1 cellular context compared by ENCODE assay signal in genomic region chr19:17209126-17210036, GRCh38.
TF ChIP-seq lines count a peak whose summit lies in the region.

No MANE protein-coding gene starts in this region.

TF ChIP-seq in K562, 482 proteins besides CTCF, POLR2A, EP300 and RAD21 (continued from another document and continues in another):
- TF ChIP-seq MGA (IDR thresholded peaks at IDR 0.05) (no peak), ZNF280B (CRISPR knock-in tag; IDR thresholded peaks at IDR 0.05) (no peak), ATF4 (CRISPR knock-in tag; IDR thresholded peaks at IDR 0.05) (no peak), YY1 (IDR thresholded peaks at IDR 0.05; ENCODE audit: borderline replicate concordance in 1 of 3, control insufficient read depth in 1 of 3, extremely low read depth in 1 of 3, insufficient read depth in 3 of 3, insufficient read length in 1 of 3, insufficient replicate concordance in 2 of 3, low read depth in 1 of 3, low read length in 2 of 3) (no peak), MTA3 (IDR thresholded peaks at IDR 0.05; ENCODE audit: borderline replicate concordance) (no peak), STAT5A (IDR thresholded peaks at IDR 0.05; ENCODE audit: borderline replicate concordance, low read length) (no peak), TAF1 (IDR thresholded peaks at IDR 0.05; ENCODE audit: control insufficient read depth, extremely low read depth, insufficient read depth, low read length, severe bottlenecking) (no peak), NONO (IDR thresholded peaks at IDR 0.05; ENCODE audit: low read depth in 2 of 2, low read length in 1 of 2) (no peak), HOXB6 (CRISPR knock-in tag; IDR thresholded peaks at IDR 0.05; ENCODE audit: borderline replicate concordance) (no peak), ZNF316 (IDR thresholded peaks at IDR 0.05) (no peak), L3MBTL2 (IDR thresholded peaks at IDR 0.05) (no peak), ZNF445 (CRISPR knock-in tag; IDR thresholded peaks at IDR 0.05; ENCODE audit: low read depth) (no peak), ID3 (CRISPR knock-in tag; IDR thresholded peaks at IDR 0.05) (no peak), ID3 (tag; IDR thresholded peaks at IDR 0.05) (no peak), RBM25 (IDR thresholded peaks at IDR 0.05; ENCODE audit: low read depth, low read length, severe bottlenecking) (no peak), EGR1 (conservative IDR thresholded peaks at IDR 0.05) (peak; percentile 50), ZEB2 (IDR thresholded peaks at IDR 0.05) (no peak), TCF3 (CRISPR knock-in tag; IDR thresholded peaks at IDR 0.05) (no peak), ZNF592 (IDR thresholded peaks at IDR 0.05) (no peak), ILF3 (IDR thresholded peaks at IDR 0.05; ENCODE audit: borderline replicate concordance) (no peak), ZNF77 (CRISPR knock-in tag; IDR thresholded peaks at IDR 0.05) (no peak), RFX7 (CRISPR knock-in tag; IDR thresholded peaks at IDR 0.05) (no peak), TFAP4 (CRISPR knock-in tag; IDR thresholded peaks at IDR 0.05; ENCODE audit: borderline replicate concordance) (peak; percentile 62; the same call in 1 of the 2 replicates), ZNF324 (CRISPR knock-in tag; IDR thresholded peaks at IDR 0.05) (no peak), ELF2 (CRISPR knock-in tag; IDR thresholded peaks at IDR 0.05) (no peak), FOXK2 (conservative IDR thresholded peaks at IDR 0.05 in 1 of 2, IDR thresholded peaks at IDR 0.05 in 1 of 2; ENCODE audit: low read depth in 2 of 2) (no peak), ATF2 (CRISPR knock-in tag; IDR thresholded peaks at IDR 0.05) (no peak), SRSF9 (IDR thresholded peaks at IDR 0.05; ENCODE audit: borderline replicate concordance, low read depth, low read length) (no peak), BHLHE40 (IDR thresholded peaks at IDR 0.05; ENCODE audit: low read length) (no peak), ZC3H8 (IDR thresholded peaks at IDR 0.05) (no peak), TARDBP (IDR thresholded peaks at IDR 0.05) (no peak), ZNF175 (CRISPR knock-in tag; IDR thresholded peaks at IDR 0.05; ENCODE audit: low read depth) (no peak), FOXM1 (IDR thresholded peaks at IDR 0.05; ENCODE audit: low read depth) (no peak), FOXM1 (CRISPR knock-in tag; IDR thresholded peaks at IDR 0.05; ENCODE audit: low read depth) (no peak), MYBL2 (IDR thresholded peaks at IDR 0.05; ENCODE audit: low read depth) (no peak), MYBL2 (CRISPR knock-in tag; IDR thresholded peaks at IDR 0.05; ENCODE audit: borderline replicate concordance) (0 out of 2 replicates have a peak, but pooled peaks have one; percentile 47), BACH1 (tag; IDR thresholded peaks at IDR 0.05) (no peak), ILK (tag; IDR thresholded peaks at IDR 0.05; ENCODE audit: borderline replicate concordance, low read depth) (no peak), MXI1 (IDR thresholded peaks at IDR 0.05; ENCODE audit: low read depth, low read length) (peak; percentile 34; the same call in 1 of the 2 replicates), BCL6 (CRISPR knock-in tag; IDR thresholded peaks at IDR 0.05) (no peak), CEBPG (CRISPR knock-in tag; IDR thresholded peaks at IDR 0.05) (no peak), CEBPG (tag; conservative IDR thresholded peaks at IDR 0.05 in 1 of 2, IDR thresholded peaks at IDR 0.05 in 1 of 2) (no peak), MIER1 (IDR thresholded peaks at IDR 0.05; ENCODE audit: low read depth) (no peak), ELF1 (tag; IDR thresholded peaks at IDR 0.05) (no peak), SAP30 (IDR thresholded peaks at IDR 0.05; ENCODE audit: borderline replicate concordance, insufficient read depth, low read depth, low read length, poor library complexity, severe bottlenecking) (no peak), RBBP5 (IDR thresholded peaks at IDR 0.05; ENCODE audit: borderline replicate concordance, insufficient read depth, low read length, poor library complexity, severe bottlenecking) (no peak), KAT8 (IDR thresholded peaks at IDR 0.05; ENCODE audit: low read depth) (no peak), ZNF696 (CRISPR knock-in tag; conservative IDR thresholded peaks at IDR 0.05) (no peak)
